In genomic region chr13:46660859-46661258, GRCh38 we compare ENCODE assay signal across 34 cellular contexts.
DNase-seq lines count a peak whose midpoint lies in the region; ATAC-seq, FAIRE-seq and TF ChIP-seq lines count a peak whose summit lies in the region.
"Had no signal": no experiment of that assay in that cellular context is flagged by ENCODE, and none has a peak within 500 bp of the region (broad histone marks: within the 10 kb centered on the region; RNA-seq: fewer than 3 reads in every experiment).

No MANE protein-coding gene starts in this region.

- BruUV-seq in Caco-2 (replicated peaks; lab: Mats Ljungman, UMichigan), result no TSS peak

- H3K27ac Mint-ChIP-seq in Caco-2 (ENCODE audit: unreplicated experiment), result peak overlapping the region; percentile 80
- peak overlapping the region; percentile 1 for H3K27ac Mint-ChIP-seq in activated B cell treated with CpG ODN at 0.5 μM for 24 hours
- H3K27ac Mint-ChIP-seq: activated CD4-positive, alpha-beta memory T cell treated with anti-CD3 and anti-CD28 coated beads, Interleukin-2, amount 10 ng/mL, durations not matched to agents 7 days and 5 days; activated naive CD4-positive, alpha-beta T cell treated with anti-CD3 and anti-CD28 coated beads, Interleukin-2, amount 50 U/mL, for 72 hours; activated T-helper 17 cell treated with anti-CD3 and anti-CD28 coated beads, Interleukin-2, amount 50 U/mL, for 72 hours; stimulated activated effector memory CD8-positive, alpha-beta T cell treated with anti-CD3 and anti-CD28 coated beads, Interleukin-12 subunit alpha, Interleukin-12 subunit beta, amount 100 ng/mL, for 72 hours; T-cell had no signal

- no peak for FAIRE-seq in small intestine (lab: Jason Lieb, UNC)
- FAIRE-seq: G401.6, H54 had no signal

- H3K27me3 Mint-ChIP-seq in Caco-2 (ENCODE audit: insufficient read depth, unreplicated experiment) (no peaks in the 10 kb centered on the region), activated B cell treated with CpG ODN at 0.5 μM for 24 hours (no peaks in the 10 kb centered on the region)
- H3K27me3 Mint-ChIP-seq: activated CD4-positive, alpha-beta memory T cell treated with anti-CD3 and anti-CD28 coated beads, Interleukin-2, amount 10 ng/mL, durations not matched to agents 7 days and 5 days; activated T-helper 17 cell treated with anti-CD3 and anti-CD28 coated beads, Interleukin-2, amount 50 U/mL, for 72 hours; CD8-positive, alpha-beta memory T cell; naive thymus-derived CD8-positive, alpha-beta T cell; T-cell had no signal

- CTCF ChIA-PET in Caco-2 (lab: Charles Lee) (interaction anchor here (1.2 kb wide), 1 partner anchor 23 kb away, joined by 4 read pairs; no protein-coding TSS in a partner anchor), activated B cell treated with CpG ODN at 0.5 μM for 24 hours (lab: Charles Lee) (interaction anchor here (2.6 kb wide), 1 partner anchor 13 kb away, joined by 6 read pairs; no protein-coding TSS in a partner anchor)

- no peak for ATAC-seq in activated B cell treated with CpG ODN at 0.5 μM for 24 hours (ENCODE audit: low read depth)
- peak; percentile 60 to 74 (median 64) for ATAC-seq in right lobe of liver
- ATAC-seq: activated naive CD4-positive, alpha-beta T cell treated with anti-CD3 and anti-CD28 coated beads, Interleukin-2, amount 50 U/mL, for 72 hours; activated T-helper 17 cell treated with anti-CD3 and anti-CD28 coated beads, Interleukin-2, amount 50 U/mL, for 72 hours; esophagus mucosa; heart left ventricle; naive thymus-derived CD8-positive, alpha-beta T cell; right cardiac atrium; stimulated activated effector memory CD8-positive, alpha-beta T cell treated with anti-CD3 and anti-CD28 coated beads, Interleukin-12 subunit alpha, Interleukin-12 subunit beta, amount 100 ng/mL, for 72 hours; T-cell had no signal

- peaks cover 93% of the 10 kb centered on the region for H3K4me1 ChIP-seq in Caco-2
- H3K4me1 ChIP-seq in right lobe of liver, result peaks cover 0 to 80% (median 24%) of the 10 kb centered on the region in 4 donors
- H3K4me1 ChIP-seq in small intestine (ENCODE audit: control insufficient read depth in 2 of 2, insufficient read depth in 1 of 2, low read depth in 1 of 2, low read length in 1 of 2), result peaks cover 9 to 15% of the 10 kb centered on the region in 2 donors

- H3K27ac ChIP-seq in right lobe of liver, result peak overlapping the region; percentile 62 to 87 (median 86)
- peak overlapping the region; percentile 41 to 61 for H3K27ac ChIP-seq in small intestine (ENCODE audit: low read depth in 1 of 2, low read length in 1 of 2)
- no peak overlapping the region for H3K27ac ChIP-seq in brain microvascular endothelial cell
- H3K27ac ChIP-seq: cardiac muscle cell, ovary, RWPE1, suprapubic skin, vagina had no signal

- no peak for DNase-seq in Caco-2
- DNase-seq in activated B cell treated with CpG ODN at 0.5 μM for 24 hours, result no peak
- no peak for DNase-seq in right lobe of liver
- peak; percentile 60 for DNase-seq in small intestine
- no peak for DNase-seq in activated effector memory CD4-positive, alpha-beta T cell treated with anti-CD3 and anti-CD28 coated beads, Interleukin-2, amount 50 U/mL, for 16 hours
- no peak for DNase-seq in activated CD4-positive, alpha-beta T cell treated with anti-CD3 and anti-CD28 coated beads, Interleukin-2, amount 50 U/mL, for 48 hours
- DNase-seq in GM13976 (ENCODE audit: low spot score), result no peak
- DNase-seq in brain microvascular endothelial cell, result no peak
- DNase-seq: activated CD4-positive, alpha-beta memory T cell treated with anti-CD3 and anti-CD28 coated beads, Interleukin-2, amount 10 ng/mL, durations not matched to agents 7 days and 5 days; activated CD4-positive, CD25-positive, alpha-beta regulatory T cell treated with anti-CD3 and anti-CD28 coated beads, Interleukin-2, amount 50 U/mL, for 72 hours; activated CD8-positive, alpha-beta memory T cell treated with anti-CD3 and anti-CD28 coated beads, Interleukin-2, amount 50 U/mL, for 48 hours; CD8-positive, alpha-beta memory T cell; cortex of kidney; DMS53; foreskin fibroblast; heart left ventricle; naive thymus-derived CD8-positive, alpha-beta T cell; NCI-H1092 treated with DMSO at 0.1 percent for 48 hours; NCI-H187 treated with DMSO at 0.1 percent for 48 hours; NCI-H226; ovary; right cardiac atrium; stimulated activated CD4-positive, alpha-beta T cell treated with anti-CD3 and anti-CD28 coated beads, Interleukin-4, amount 100 ng/mL, for 1 hour; T-cell had no signal

- H3K4me3 Mint-ChIP-seq in Caco-2 (ENCODE audit: unreplicated experiment) (peak overlapping the region; percentile 54), activated B cell treated with CpG ODN at 0.5 μM for 24 hours (no peak overlapping the region)
- H3K4me3 Mint-ChIP-seq: activated CD4-positive, alpha-beta memory T cell treated with anti-CD3 and anti-CD28 coated beads, Interleukin-2, amount 10 ng/mL, durations not matched to agents 7 days and 5 days; activated T-helper 17 cell treated with anti-CD3 and anti-CD28 coated beads, Interleukin-2, amount 50 U/mL, for 72 hours; CD8-positive, alpha-beta memory T cell; naive thymus-derived CD8-positive, alpha-beta T cell; stimulated activated effector memory CD8-positive, alpha-beta T cell treated with anti-CD3 and anti-CD28 coated beads, Interleukin-12 subunit alpha, Interleukin-12 subunit beta, amount 100 ng/mL, for 72 hours; T-cell had no signal

- H3K36me3 Mint-ChIP-seq in Caco-2 (ENCODE audit: insufficient read depth, unreplicated experiment), result peaks cover 31% of the 10 kb centered on the region
- peaks cover 13% of the 10 kb centered on the region for H3K36me3 Mint-ChIP-seq in activated B cell treated with CpG ODN at 0.5 μM for 24 hours (ENCODE audit: low read depth)
- H3K36me3 Mint-ChIP-seq: activated naive CD4-positive, alpha-beta T cell treated with anti-CD3 and anti-CD28 coated beads, Interleukin-2, amount 50 U/mL, for 72 hours; stimulated activated effector memory CD8-positive, alpha-beta T cell treated with anti-CD3 and anti-CD28 coated beads, Interleukin-12 subunit alpha, Interleukin-12 subunit beta, amount 100 ng/mL, for 72 hours had no signal

- peaks cover 10% of the 10 kb centered on the region for H3K9me3 Mint-ChIP-seq in Caco-2 (ENCODE audit: unreplicated experiment)
- no peaks in the 10 kb centered on the region for H3K9me3 Mint-ChIP-seq in activated B cell treated with CpG ODN at 0.5 μM for 24 hours
- H3K9me3 Mint-ChIP-seq: activated CD4-positive, alpha-beta memory T cell treated with anti-CD3 and anti-CD28 coated beads, Interleukin-2, amount 10 ng/mL, durations not matched to agents 7 days and 5 days; activated naive CD4-positive, alpha-beta T cell treated with anti-CD3 and anti-CD28 coated beads, Interleukin-2, amount 50 U/mL, for 72 hours; activated T-helper 17 cell treated with anti-CD3 and anti-CD28 coated beads, Interleukin-2, amount 50 U/mL, for 72 hours; CD8-positive, alpha-beta memory T cell; naive thymus-derived CD8-positive, alpha-beta T cell; stimulated activated effector memory CD8-positive, alpha-beta T cell treated with anti-CD3 and anti-CD28 coated beads, Interleukin-12 subunit alpha, Interleukin-12 subunit beta, amount 100 ng/mL, for 72 hours; T-cell had no signal

- H3K27me3 ChIP-seq in Caco-2 (replicated peaks; ENCODE audit: control insufficient read depth, insufficient read depth, low read length) (no peaks in the 10 kb centered on the region), right lobe of liver (no peaks in the 10 kb centered on the region), small intestine (ENCODE audit: control insufficient read depth in 2 of 2, insufficient read depth in 2 of 2, low read length in 2 of 2) (no peaks in the 10 kb centered on the region), brain microvascular endothelial cell (replicated peaks) (no peaks in the 10 kb centered on the region)
- H3K27me3 ChIP-seq: cardiac muscle cell, heart left ventricle, ovary, suprapubic skin, vagina had no signal

- TF ChIP-seq POLR2A in right lobe of liver (IDR thresholded peaks at IDR 0.05), result no peak

- H3K9me3 ChIP-seq in Caco-2 (peaks cover 3% of the 10 kb centered on the region; the same call in 1 of the 2 replicates), right lobe of liver (no peaks in the 10 kb centered on the region), small intestine (ENCODE audit: control insufficient read depth, low read depth) (no peaks in the 10 kb centered on the region)
- H3K9me3 ChIP-seq: heart left ventricle, ovary, suprapubic skin, vagina had no signal

- H3K36me3 ChIP-seq in Caco-2 (ENCODE audit: control insufficient read depth, insufficient read depth, low read length) (no peaks in the 10 kb centered on the region), right lobe of liver (no peaks in the 10 kb centered on the region), small intestine (ENCODE audit: control insufficient read depth in 2 of 2, insufficient read depth in 2 of 2, low read length in 2 of 2) (no peaks in the 10 kb centered on the region), brain microvascular endothelial cell (replicated peaks) (no peaks in the 10 kb centered on the region)
- H3K36me3 ChIP-seq: cardiac muscle cell, heart left ventricle, ovary, suprapubic skin, vagina had no signal

- TF ChIP-seq CTCF in Caco-2 (IDR thresholded peaks at IDR 0.05; ENCODE audit: insufficient read depth in 1 of 2, low read depth in 1 of 2, low read length in 1 of 2, severe bottlenecking in 1 of 2, unreplicated experiment in 1 of 2) (no peak), activated B cell treated with CpG ODN at 0.5 μM for 24 hours (IDR thresholded peaks at IDR 0.05) (no peak), right lobe of liver (IDR thresholded peaks at IDR 0.05) (no peak), GM13976 (IDR thresholded peaks at IDR 0.05; ENCODE audit: borderline replicate concordance, control extremely low read depth, extremely low read depth, insufficient read depth, missing control alignments) (no peak), brain microvascular endothelial cell (IDR thresholded peaks at IDR 0.05; ENCODE audit: low read depth, low read length, missing control alignments) (no peak)

- POLR2A ChIA-PET in Caco-2 (lab: Charles Lee), result no interaction called here
- POLR2A ChIA-PET in activated B cell treated with CpG ODN at 0.5 μM for 24 hours (lab: Charles Lee), result no interaction called here

- intact Hi-C loops in Caco-2 (cut with micrococcal nuclease; ENCODE audit: unreplicated experiment), result loop anchor here (1.0 kb wide), 1 partner anchor 57 kb away; no protein-coding TSS in a partner anchor
- intact Hi-C loops in activated B cell treated with CpG ODN at 0.5 μM for 24 hours (cut with micrococcal nuclease), result loop anchor here (10.0 kb wide), 1 partner anchor 286 kb away; no protein-coding TSS in a partner anchor
- intact Hi-C loops in right lobe of liver (cut with DNase I), result no loop called here

- H3K4me1 Mint-ChIP-seq in Caco-2 (ENCODE audit: low read depth, unreplicated experiment) (peaks cover 63% of the 10 kb centered on the region), activated B cell treated with CpG ODN at 0.5 μM for 24 hours (peaks cover 70% of the 10 kb centered on the region)

- in situ Hi-C loops in GM13976 (cut with MboI; ENCODE audit: low sequenced_read_pairs, unreplicated experiment) (no loop called here), brain microvascular endothelial cell (cut with HindIII; ENCODE audit: low pct_ligation_motif_present, low sequenced_read_pairs) (no loop called here)

- 28% methylated on average over 4 of the region's 4 CpGs for WGBS in right lobe of liver (ENCODE audit: insufficient coverage, low coverage, low lambda C conversion rate, missing lambda C conversion rate)
- WGBS in small intestine, 3 donors, result 9 to 57% (median 44%) methylated on average over 4 of the region's 4 CpGs

- H3K4me3 ChIP-seq in Caco-2 (ENCODE audit: low read depth, low read length) (no peak overlapping the region), right lobe of liver (peak overlapping the region in 2 of 3 donors; percentile 7 to 11), small intestine (ENCODE audit: low read depth in 1 of 2, low read length in 2 of 2) (no peak overlapping the region), brain microvascular endothelial cell (ENCODE audit: low read depth, low read length) (no peak overlapping the region)
- H3K4me3 ChIP-seq: cardiac muscle cell, heart left ventricle, ovary, suprapubic skin, vagina had no signal

Comparison
In these comparisons a context has a peak if more than half of its experiments do, and no peak if none do; other contexts are left out.
1. H3K4me3 ChIP-seq: peak in right lobe of liver (2 of 3); none in Caco-2 (single experiment), small intestine (0 of 2) and brain microvascular endothelial cell (single experiment).
2. intact Hi-C loops: an anchor here in Caco-2 (1.0 kb wide) and activated B cell treated with CpG ODN at 0.5 μM for 24 hours (10.0 kb wide); none called in right lobe of liver.